Comparison of ENCODE assay signal across 17 cellular contexts in genomic region chr5:113939959-113940358, GRCh38.
A peak's percentile ranks its signal among the peaks of the same experiment; 100 is the strongest.
DNase-seq lines count a peak whose midpoint lies in the region; TF ChIP-seq lines count a peak whose summit lies in the region.
"Had no signal": no experiment of that assay in that cellular context is flagged by ENCODE, and none has a peak within 500 bp of the region (broad histone marks: within the 10 kb centered on the region; RNA-seq: fewer than 3 reads in every experiment).

No MANE protein-coding gene starts in this region.

- no peaks in the 10 kb centered on the region for H3K9me3 ChIP-seq in CD8-positive, alpha-beta memory T cell (ENCODE audit: low read length)
- H3K9me3 ChIP-seq: BE2C had no signal

- H3K36me3 ChIP-seq in CD8-positive, alpha-beta memory T cell (ENCODE audit: insufficient read depth, low read length): no peaks in the 10 kb centered on the region
- H3K36me3 ChIP-seq: BE2C had no signal

- H3K9me3 Mint-ChIP-seq in CD8-positive, alpha-beta memory T cell: peaks cover 0 to 9% (median 6%) of the 10 kb centered on the region in 5 donors
- H3K9me3 Mint-ChIP-seq: H9 had no signal

- no peak overlapping the region for H3K4me3 Mint-ChIP-seq in CD8-positive, alpha-beta memory T cell
- H3K4me3 Mint-ChIP-seq: CD4-positive, alpha-beta T cell; H9; IgD-negative memory B cell had no signal

- CTCF ChIA-PET in CD8-positive, alpha-beta memory T cell (lab: Charles Lee): no interaction called here

- H3K27me3 Mint-ChIP-seq in CD8-positive, alpha-beta memory T cell: no peaks in the 10 kb centered on the region
- H3K27me3 Mint-ChIP-seq: CD4-positive, alpha-beta T cell; IgD-negative memory B cell had no signal

- H3K27ac Mint-ChIP-seq in CD8-positive, alpha-beta memory T cell: no peak overlapping the region
- H3K27ac Mint-ChIP-seq: CD4-positive, alpha-beta T cell; IgD-negative memory B cell had no signal

- H3K4me3 ChIP-seq in epithelial cell of esophagus (ENCODE audit: low read length): no peak overlapping the region
- H3K4me3 ChIP-seq in CD8-positive, alpha-beta memory T cell (ENCODE audit: low read length): no peak overlapping the region
- H3K4me3 ChIP-seq: GM12878 had no signal

- no peaks in the 10 kb centered on the region for H3K27me3 ChIP-seq in CD8-positive, alpha-beta memory T cell (ENCODE audit: insufficient read depth, low read length, poor library complexity, severe bottlenecking)

- no peaks in the 10 kb centered on the region for H3K4me1 Mint-ChIP-seq in CD8-positive, alpha-beta memory T cell
- H3K4me1 Mint-ChIP-seq: IgD-negative memory B cell had no signal

- POLR2A ChIA-PET in CD8-positive, alpha-beta memory T cell (lab: Charles Lee): no interaction called here

- H3K36me3 Mint-ChIP-seq in CD8-positive, alpha-beta memory T cell: no peaks in the 10 kb centered on the region
- H3K36me3 Mint-ChIP-seq: IgD-negative memory B cell had no signal

- no peaks in the 10 kb centered on the region for H3K4me1 ChIP-seq in CD8-positive, alpha-beta memory T cell (ENCODE audit: insufficient read depth, low read length)
- H3K4me1 ChIP-seq: BE2C had no signal

- DNase-seq in ELF-1 (ENCODE audit: low read depth, low spot score) (peak; percentile 27), NCI-H69 (lab: John Stamatoyannopoulos, UW) (peak; percentile 48), epithelial cell of esophagus (ENCODE audit: low read depth) (peak; percentile 49), epidermal melanocyte (ENCODE audit: insufficient read length, low spot score) (no peak), cerebellar cortex (ENCODE audit: low spot score) (no peak), foreskin melanocyte (no peak)
- no peak for DNase-seq in CD8-positive, alpha-beta memory T cell
- DNase-seq: ACHN; BE2C; C1 segment of cervical spinal cord; CD4-positive, alpha-beta T cell; DMS153; DMS79; H9 had no signal

- TF ChIP-seq CTCF in 22Rv1 (IDR thresholded peaks at IDR 0.05): no peak
- TF ChIP-seq CTCF in epithelial cell of esophagus (IDR thresholded peaks at IDR 0.05; ENCODE audit: insufficient read depth, low read depth, low read length, missing control alignments): no peak

- H3K27ac ChIP-seq in 22Rv1: peak overlapping the region; percentile 50
- no peak overlapping the region for H3K27ac ChIP-seq in CD8-positive, alpha-beta memory T cell (ENCODE audit: low read depth, low read length)

Comparison
In these comparisons a context has a peak if more than half of its experiments do, and no peak if none do; other contexts are left out.
1. DNase-seq: peak in ELF-1 (single experiment), NCI-H69 (single experiment) and epithelial cell of esophagus (single experiment); none in epidermal melanocyte (single experiment), cerebellar cortex (single experiment), foreskin melanocyte (single experiment) and CD8-positive, alpha-beta memory T cell (0 of 5).